In the genomic region with DNA sequence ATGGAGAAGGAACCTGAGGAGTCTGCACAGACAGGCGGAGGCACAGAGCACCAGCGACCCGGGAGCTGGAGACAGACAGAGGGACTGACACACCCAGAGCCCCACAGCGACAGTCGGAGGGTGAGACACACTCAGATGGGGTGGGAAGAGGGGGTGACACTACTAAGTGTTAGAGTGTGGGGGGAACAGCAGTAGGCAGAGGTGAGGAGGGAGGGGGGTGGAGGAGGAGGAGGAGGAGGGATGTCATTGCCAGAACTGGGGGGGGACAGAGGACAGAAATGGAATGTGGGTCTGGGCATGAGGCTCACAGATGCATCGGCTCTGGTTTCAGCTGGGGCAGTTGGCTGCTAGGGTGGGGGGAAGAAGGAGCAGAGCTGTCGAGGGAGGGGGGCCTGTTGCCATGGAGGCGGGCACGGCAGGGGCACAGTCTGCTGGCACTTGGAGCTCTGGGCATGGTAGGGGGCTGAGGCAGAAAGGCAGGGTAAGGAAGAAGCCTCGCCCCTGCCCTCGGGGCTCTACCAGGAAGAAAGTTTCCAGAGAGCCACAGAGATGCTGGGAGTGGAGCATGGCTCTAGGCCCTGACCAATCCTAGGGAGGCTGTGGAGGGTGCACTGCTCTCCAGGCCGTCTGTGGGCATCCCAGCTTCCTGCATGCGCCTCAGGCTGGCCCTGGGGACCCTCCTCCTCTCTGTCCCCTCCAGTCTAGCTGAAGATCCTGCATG, we compare ENCODE assay signal across 1 cellular context.
TF ChIP-seq lines count a peak whose summit lies in the region.

No MANE protein-coding gene starts in this region.

TF ChIP-seq in neural cell, 6 proteins besides CTCF, POLR2A, EP300 and RAD21:
- TF ChIP-seq, protein P1, sequence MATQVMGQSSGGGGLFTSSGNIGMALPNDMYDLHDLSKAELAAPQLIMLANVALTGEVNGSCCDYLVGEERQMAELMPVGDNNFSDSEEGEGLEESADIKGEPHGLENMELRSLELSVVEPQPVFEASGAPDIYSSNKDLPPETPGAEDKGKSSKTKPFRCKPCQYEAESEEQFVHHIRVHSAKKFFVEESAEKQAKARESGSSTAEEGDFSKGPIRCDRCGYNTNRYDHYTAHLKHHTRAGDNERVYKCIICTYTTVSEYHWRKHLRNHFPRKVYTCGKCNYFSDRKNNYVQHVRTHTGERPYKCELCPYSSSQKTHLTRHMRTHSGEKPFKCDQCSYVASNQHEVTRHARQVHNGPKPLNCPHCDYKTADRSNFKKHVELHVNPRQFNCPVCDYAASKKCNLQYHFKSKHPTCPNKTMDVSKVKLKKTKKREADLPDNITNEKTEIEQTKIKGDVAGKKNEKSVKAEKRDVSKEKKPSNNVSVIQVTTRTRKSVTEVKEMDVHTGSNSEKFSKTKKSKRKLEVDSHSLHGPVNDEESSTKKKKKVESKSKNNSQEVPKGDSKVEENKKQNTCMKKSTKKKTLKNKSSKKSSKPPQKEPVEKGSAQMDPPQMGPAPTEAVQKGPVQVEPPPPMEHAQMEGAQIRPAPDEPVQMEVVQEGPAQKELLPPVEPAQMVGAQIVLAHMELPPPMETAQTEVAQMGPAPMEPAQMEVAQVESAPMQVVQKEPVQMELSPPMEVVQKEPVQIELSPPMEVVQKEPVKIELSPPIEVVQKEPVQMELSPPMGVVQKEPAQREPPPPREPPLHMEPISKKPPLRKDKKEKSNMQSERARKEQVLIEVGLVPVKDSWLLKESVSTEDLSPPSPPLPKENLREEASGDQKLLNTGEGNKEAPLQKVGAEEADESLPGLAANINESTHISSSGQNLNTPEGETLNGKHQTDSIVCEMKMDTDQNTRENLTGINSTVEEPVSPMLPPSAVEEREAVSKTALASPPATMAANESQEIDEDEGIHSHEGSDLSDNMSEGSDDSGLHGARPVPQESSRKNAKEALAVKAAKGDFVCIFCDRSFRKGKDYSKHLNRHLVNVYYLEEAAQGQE (IDR thresholded peaks at IDR 0.05; ENCODE audit: borderline replicate concordance) = no peak
- TF ChIP-seq POLR2AphosphoS5 (IDR thresholded peaks at IDR 0.05) (no peak), MXI1 (conservative IDR thresholded peaks at IDR 0.05; ENCODE audit: poor library complexity, severe bottlenecking) (no peak), SMC3 (conservative IDR thresholded peaks at IDR 0.05; ENCODE audit: poor library complexity) (no peak), TAF1 (IDR thresholded peaks at IDR 0.05; ENCODE audit: low read depth) (no peak), EZH2 (IDR thresholded peaks at IDR 0.05; ENCODE audit: borderline replicate concordance, insufficient read depth, low read length, poor library complexity, severe bottlenecking) (no peak)
